Comparison of ENCODE assay signal across 29 cellular contexts in the genomic region with DNA sequence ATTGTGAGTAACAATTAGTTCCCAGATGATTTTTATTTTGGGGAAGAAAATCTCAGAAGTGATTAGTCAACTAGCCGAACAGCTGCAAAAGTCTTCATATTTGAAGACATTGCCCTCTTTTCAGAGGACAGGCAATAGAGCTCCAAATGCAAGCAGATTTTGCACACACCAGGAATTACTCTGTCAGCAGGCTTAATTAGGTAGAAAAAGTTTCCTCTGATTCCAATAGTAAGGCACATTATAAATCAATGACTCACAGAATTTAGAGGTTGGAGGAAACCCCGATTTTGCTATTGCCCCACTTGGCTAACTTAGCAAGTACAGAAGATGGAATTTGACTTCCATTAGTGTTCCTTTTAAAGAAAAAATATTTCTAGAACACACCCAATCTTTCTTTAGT. TPM values are rescaled to one million over a fixed set of nuclear protein-coding genes. Genes with fewer than 3 reads are reported as not detected.
"Had no signal": no experiment of that assay in that cellular context is flagged by ENCODE, and none has a peak within 500 bp of the region (broad histone marks: within the 10 kb centered on the region; RNA-seq: fewer than 3 reads in every experiment).

No MANE protein-coding gene starts in this region.

- H3K79me2 ChIP-seq: hepatocyte had no signal

- DNase-seq: activated B cell treated with CpG ODN at 0.5 μM for 24 hours; activated CD4-positive, alpha-beta T cell treated with anti-CD3 and anti-CD28 coated beads, Interleukin-2, amount 50 U/mL, for 1 hour; activated CD8-positive, alpha-beta T cell treated with anti-CD3 and anti-CD28 coated beads for 36 hours; activated gamma-delta T cell treated with Interleukin-2 at 50 U/mL for 16 hours; activated naive CD8-positive, alpha-beta T cell treated with anti-CD3 and anti-CD28 coated beads, Interleukin-2, amount 50 U/mL, for 24 hours; activated T-cell treated with anti-CD3 and anti-CD28 coated beads, Interleukin-2, amount 50 U/mL, for 4 hours; body of pancreas; colonic mucosa; dorsolateral prefrontal cortex; effector memory CD8-positive, alpha-beta T cell; left cardiac atrium; left ventricle myocardium superior; naive thymus-derived CD4-positive, alpha-beta T cell; nucleus accumbens; pancreas; right cardiac atrium; spleen; substantia nigra; T-helper 17 cell; T1000 had no signal

- H3K4me3 ChIP-seq: body of pancreas, colonic mucosa, dorsolateral prefrontal cortex, gastroesophageal sphincter, hepatocyte, pancreas, prostate gland, spleen, vagina had no signal

- H3K27me3 ChIP-seq: body of pancreas, colonic mucosa, gastroesophageal sphincter, hepatocyte, pancreas, spleen, vagina had no signal

- H3K27ac ChIP-seq: body of pancreas, colonic mucosa, dorsolateral prefrontal cortex, gastroesophageal sphincter, hepatocyte, pancreas, prostate gland, spleen, vagina had no signal

- ATAC-seq: activated CD8-positive, alpha-beta T cell treated with anti-CD3 and anti-CD28 coated beads for 36 hours; activated naive CD8-positive, alpha-beta T cell treated with anti-CD3 and anti-CD28 coated beads, Interleukin-2, amount 50 U/mL, for 24 hours; activated T-cell treated with anti-CD3 and anti-CD28 coated beads, Interleukin-2, amount 50 U/mL, for 4 hours; activated T-helper 17 cell treated with anti-CD3 and anti-CD28 coated beads, Interleukin-2, amount 50 U/mL, for 72 hours; body of pancreas; effector memory CD8-positive, alpha-beta T cell; gastroesophageal sphincter; left cardiac atrium; left ventricle myocardium superior; naive thymus-derived CD4-positive, alpha-beta T cell; pancreas; right cardiac atrium; SK-N-SH treated with all-trans-retinoic acid at 6 μM for 48 hours; T-helper 17 cell had no signal

- H3K9me3 ChIP-seq: body of pancreas, colonic mucosa, gastroesophageal sphincter, pancreas, prostate gland, spleen, vagina had no signal

- H3K36me3 ChIP-seq: colonic mucosa, gastroesophageal sphincter, pancreas, prostate gland, spleen, vagina had no signal

- H3K4me2 ChIP-seq: hepatocyte had no signal

- H2AFZ ChIP-seq: hepatocyte had no signal

- H3K4me1 ChIP-seq: colonic mucosa, gastroesophageal sphincter, pancreas, prostate gland, spleen, vagina had no signal

RNA-seq across cellular contexts. Expression of gene SCN1A, which starts 30.7 kb away (rescaled TPM):
- total RNA-seq: activated B cell treated with CpG ODN at 0.5 μM for 24 hours; activated CD8-positive, alpha-beta T cell treated with anti-CD3 and anti-CD28 coated beads for 36 hours; activated T-cell treated with anti-CD3 and anti-CD28 coated beads, Interleukin-2, amount 50 U/mL, for 4 hours; activated T-helper 17 cell treated with anti-CD3 and anti-CD28 coated beads, Interleukin-2, amount 50 U/mL, for 72 hours; body of pancreas; lung microvascular endothelial cell; naive thymus-derived CD4-positive, alpha-beta T cell; spleen; T-helper 17 cell; vagina had no signal
- polyA plus RNA-seq: esophagus; hepatocyte; keratinocyte; naive thymus-derived CD4-positive, alpha-beta T cell had no signal
